Comparison of ENCODE assay signal across 1 cellular context in genomic region chr20:31712564-31713311, GRCh38.
TF ChIP-seq lines count a peak whose summit lies in the region.

No MANE protein-coding gene starts in this region.

TF ChIP-seq in HepG2, 621 proteins besides CTCF, POLR2A, EP300 and RAD21 (continued from another document and continues in another):
- TF ChIP-seq EHMT2 (IDR thresholded peaks at IDR 0.05; ENCODE audit: borderline replicate concordance, low read depth, low read length) (peak; percentile 4; the same call in 1 of the 2 replicates), KDM2A (CRISPR knock-in tag; IDR thresholded peaks at IDR 0.05; ENCODE audit: borderline replicate concordance, low read depth) (peak; percentile 75; the same call in 1 of the 2 replicates), ZNF34 (CRISPR knock-in tag; IDR thresholded peaks at IDR 0.05; ENCODE audit: borderline replicate concordance) (no peak), SOX5 (CRISPR knock-in tag; IDR thresholded peaks at IDR 0.05; ENCODE audit: borderline replicate concordance) (peak; percentile 99), MIER3 (CRISPR knock-in tag; IDR thresholded peaks at IDR 0.05; ENCODE audit: borderline replicate concordance) (peak; percentile 64), ATF7 (IDR thresholded peaks at IDR 0.05) (no peak), ATF7 (CRISPR knock-in tag; IDR thresholded peaks at IDR 0.05) (no peak; the same call in 1 of the 2 replicates), CHCHD3 (CRISPR knock-in tag; IDR thresholded peaks at IDR 0.05) (no peak), JARID2 (CRISPR knock-in tag; IDR thresholded peaks at IDR 0.05; ENCODE audit: insufficient replicate concordance) (no peak), AHR (CRISPR knock-in tag; IDR thresholded peaks at IDR 0.05) (peak; percentile 39; the same call in 1 of the 2 replicates), YEATS2 (CRISPR knock-in tag; IDR thresholded peaks at IDR 0.05; ENCODE audit: borderline replicate concordance) (no peak; the same call in 1 of the 2 replicates), ZFP91 (CRISPR knock-in tag; IDR thresholded peaks at IDR 0.05; ENCODE audit: borderline replicate concordance) (0 out of 2 replicates have a peak, but pooled peaks have one; percentile 30), ZNF652 (CRISPR knock-in tag; IDR thresholded peaks at IDR 0.05; ENCODE audit: borderline replicate concordance, low read depth) (no peak), FOXA1 (IDR thresholded peaks at IDR 0.05) (no peak), FOXA1 (CRISPR knock-in tag; IDR thresholded peaks at IDR 0.05) (peak; percentile 85), ZNF503 (CRISPR knock-in tag; IDR thresholded peaks at IDR 0.05) (no peak), ZNF775 (CRISPR knock-in tag; IDR thresholded peaks at IDR 0.05; ENCODE audit: borderline replicate concordance) (0 out of 2 replicates have a peak, but pooled peaks have one; percentile 42), GATAD2A (CRISPR knock-in tag; IDR thresholded peaks at IDR 0.05) (peak; percentile 90), PRMT3 (CRISPR knock-in tag; IDR thresholded peaks at IDR 0.05; ENCODE audit: borderline replicate concordance, low read depth) (0 out of 2 replicates have a peak, but pooled peaks have one; percentile 32), JUND (CRISPR knock-in tag; IDR thresholded peaks at IDR 0.05) (no peak), POGK (CRISPR knock-in tag; conservative IDR thresholded peaks at IDR 0.05) (peak; percentile 33; the same call in 1 of the 2 replicates), ZNF256 (CRISPR knock-in tag; conservative IDR thresholded peaks at IDR 0.05) (no peak), ONECUT2 (CRISPR knock-in tag; IDR thresholded peaks at IDR 0.05) (0 out of 2 replicates have a peak, but pooled peaks have one; percentile 41), ZC3H13 (CRISPR knock-in tag; IDR thresholded peaks at IDR 0.05) (peak; percentile 29; the same call in 1 of the 2 replicates), MNT (IDR thresholded peaks at IDR 0.05) (peak; percentile 56), ZNF550 (CRISPR knock-in tag; IDR thresholded peaks at IDR 0.05; ENCODE audit: borderline replicate concordance) (peak; percentile 89), FLYWCH1 (CRISPR knock-in tag; IDR thresholded peaks at IDR 0.05) (0 out of 2 replicates have a peak, but pooled peaks have one; percentile 7), PHF21A (CRISPR knock-in tag; IDR thresholded peaks at IDR 0.05) (peak; percentile 83), PATZ1 (CRISPR knock-in tag; IDR thresholded peaks at IDR 0.05) (peak; percentile 91), ZNF660 (CRISPR knock-in tag; IDR thresholded peaks at IDR 0.05; ENCODE audit: borderline replicate concordance, low read depth) (no peak), PBX3 (CRISPR knock-in tag; IDR thresholded peaks at IDR 0.05; ENCODE audit: borderline replicate concordance) (no peak), NFYB (CRISPR knock-in tag; IDR thresholded peaks at IDR 0.05) (no peak; the same call in 1 of the 2 replicates), FOSL2 (CRISPR knock-in tag; IDR thresholded peaks at IDR 0.05) (peak; percentile 88), MED13 (CRISPR knock-in tag; IDR thresholded peaks at IDR 0.05) (peak; percentile 92; the same call in 1 of the 2 replicates), CCAR2 (optimal IDR thresholded peaks at IDR 0.05; ENCODE audit: low read depth, low read length) (no peak), ZNF670 (CRISPR knock-in tag; IDR thresholded peaks at IDR 0.05; ENCODE audit: borderline replicate concordance) (no peak), CBX1 (IDR thresholded peaks at IDR 0.05; ENCODE audit: low read depth) (no peak), CEBPZ (IDR thresholded peaks at IDR 0.05; ENCODE audit: low read length) (no peak), HNF1A (IDR thresholded peaks at IDR 0.05; ENCODE audit: low read depth) (peak; percentile 43), HNF1A (CRISPR knock-in tag; IDR thresholded peaks at IDR 0.05; ENCODE audit: borderline replicate concordance) (peak; percentile 77; the same call in 1 of the 2 replicates), ZNF383 (CRISPR knock-in tag; IDR thresholded peaks at IDR 0.05; ENCODE audit: borderline replicate concordance) (peak; percentile 91; the same call in 1 of the 2 replicates), ISL2 (CRISPR knock-in tag; IDR thresholded peaks at IDR 0.05) (peak; percentile 87), ELF3 (CRISPR knock-in tag; IDR thresholded peaks at IDR 0.05) (peak; percentile 83; the same call in 1 of the 2 replicates), ZKSCAN1 (IDR thresholded peaks at IDR 0.05; ENCODE audit: low read length) (no peak), MIER2 (CRISPR knock-in tag; IDR thresholded peaks at IDR 0.05) (no peak), ZNF616 (CRISPR knock-in tag; IDR thresholded peaks at IDR 0.05; ENCODE audit: low read depth) (no peak), ZNF207 (IDR thresholded peaks at IDR 0.05; ENCODE audit: borderline replicate concordance) (no peak), ZBTB21 (CRISPR knock-in tag; IDR thresholded peaks at IDR 0.05) (no peak)
